In genomic region chr12:53743277-53744129, GRCh38 we compare ENCODE assay signal across 9 cellular contexts. TPM values are rescaled to one million over a fixed set of nuclear protein-coding genes. Genes with fewer than 3 reads are reported as not detected.
DNase-seq lines count a peak whose midpoint lies in the region; ATAC-seq and TF ChIP-seq lines count a peak whose summit lies in the region.
"Had no signal": no experiment of that assay in that cellular context is flagged by ENCODE, and none has a peak within 500 bp of the region (broad histone marks: within the 10 kb centered on the region; RNA-seq: fewer than 3 reads in every experiment).

No MANE protein-coding gene starts in this region.

- whole genome bisulfite sequencing in H9 (ENCODE audit: extremely low coverage, insufficient read length, low lambda C conversion rate) = no CpG with 5 or more reads among the region's 15 CpGs
- WGBS in liver = 14% methylated on average over 15 of the region's 15 CpGs

- H4K91ac ChIP-seq in H9 (ENCODE audit: insufficient read length, low read depth, low read length) = no peak overlapping the region

- H4K20me1 ChIP-seq in H9 (ENCODE audit: control insufficient read depth, insufficient read depth, insufficient read length) = peaks cover 2% of the 10 kb centered on the region

- ATAC-seq in HG02840 (IDR thresholded peaks at IDR 0.05; ENCODE audit: low FRiP score, unreplicated experiment) = no peak

- H3K4me3 ChIP-seq in colonic mucosa = no peak overlapping the region
- H3K4me3 ChIP-seq in liver (ENCODE audit: low read depth in 1 of 3, low read length in 3 of 3) = no peak overlapping the region

- H3K9me3 ChIP-seq in H9 (ENCODE audit: control insufficient read depth, low read depth, low read length) (no peaks in the 10 kb centered on the region), colonic mucosa (no peaks in the 10 kb centered on the region), liver (ENCODE audit: control insufficient read depth in 4 of 4, low read length in 3 of 4) (no peaks in the 10 kb centered on the region)

- H3K4ac ChIP-seq in H9 (ENCODE audit: low read depth, low read length) = no peak overlapping the region

- no peak overlapping the region for H3K14ac ChIP-seq in H9 (ENCODE audit: insufficient read depth, low read length)

- no peak overlapping the region for H2BK20ac ChIP-seq in H9 (ENCODE audit: low read depth, low read length, poor library complexity, severe bottlenecking)

- DNase-seq in H9 = peak; percentile 82
- peak; percentile 77 for DNase-seq in NCI-H2196 (lab: John Stamatoyannopoulos, UW; ENCODE audit: unreplicated experiment)
- DNase-seq in activated CD4-positive, CD25-positive, alpha-beta regulatory T cell treated with anti-CD3 and anti-CD28 coated beads, Interleukin-2, amount 50 U/mL, for 72 hours = peak; percentile 51
- DNase-seq in colonic mucosa = peak; percentile 63
- peak; percentile 25 for DNase-seq in stimulated activated CD8-positive, alpha-beta memory T cell treated with anti-CD3 and anti-CD28 coated beads, Interleukin-12 subunit alpha, Interleukin-12 subunit beta, amount 100 ng/mL, for 4 hours (ENCODE audit: low read depth)

- no peak overlapping the region for H3K56ac ChIP-seq in H9 (ENCODE audit: insufficient read length, low read depth, low read length)

- 0 out of 5 replicates have a peak overlapping the region, but pooled peaks of 1 of the 2 experiments have one; percentile 24 for H3K4me3 Mint-ChIP-seq in H9

- TF ChIP-seq CTCF in C4-2B (conservative IDR thresholded peaks at IDR 0.05) (peak; percentile 96), H9 (conservative IDR thresholded peaks at IDR 0.05) (peak; percentile 90), colonic mucosa (IDR thresholded peaks at IDR 0.05) (peak; percentile 93), liver (IDR thresholded peaks at IDR 0.05; ENCODE audit: low read depth, low read length, missing input control) (peak; percentile 85)

- no peaks in the 10 kb centered on the region for H3K9me3 Mint-ChIP-seq in H9

- H3K4me1 ChIP-seq in H9 (ENCODE audit: insufficient read depth, low read length) = no peaks in the 10 kb centered on the region; the same call in 1 of the 2 replicates
- H3K4me1 ChIP-seq in colonic mucosa = peaks cover 2% of the 10 kb centered on the region
- H3K4me1 ChIP-seq in liver (ENCODE audit: control insufficient read depth in 4 of 4, insufficient read depth in 4 of 4, low read length in 3 of 4) = peaks cover 2 to 10% (median 7%) of the 10 kb centered on the region in 4 donors

- H3K18ac ChIP-seq in H9 (ENCODE audit: insufficient read length, low read depth, low read length) = no peak overlapping the region

- H2BK5ac ChIP-seq in H9 (ENCODE audit: insufficient read length, low read length) = no peak overlapping the region

- H2AFZ ChIP-seq in H9 (ENCODE audit: low read length) = no peak overlapping the region

- peaks cover 15% of the 10 kb centered on the region for H3K23me2 ChIP-seq in H9 (ENCODE audit: insufficient read length, low read depth, low read length, poor library complexity, severe bottlenecking)

- H3K27me3 Mint-ChIP-seq in H9 (ENCODE audit: low read depth) = no peaks in the 10 kb centered on the region; the same call in none of the 2 replicates

- H2AK5ac ChIP-seq in H9 (ENCODE audit: insufficient read length, low read length) = no peak overlapping the region

- H4K5ac ChIP-seq in H9 (ENCODE audit: insufficient read length, low read depth, low read length) = no peak overlapping the region

- H3K27ac ChIP-seq in C4-2B (no peak overlapping the region), H9 (ENCODE audit: insufficient read length, low read depth, low read length) (no peak overlapping the region), colonic mucosa (no peak overlapping the region), liver (ENCODE audit: low read depth in 1 of 2, low read length in 2 of 2) (no peak overlapping the region)

- H3K36me3 ChIP-seq in colonic mucosa = no peaks in the 10 kb centered on the region
- no peaks in the 10 kb centered on the region for H3K36me3 ChIP-seq in liver (ENCODE audit: control insufficient read depth in 4 of 4, insufficient read depth in 3 of 4, low read depth in 1 of 4, low read length in 3 of 4)

- H3K9ac ChIP-seq in H9 (ENCODE audit: extremely low read depth, insufficient read length, low read length) (no peak overlapping the region), colonic mucosa (ENCODE audit: low read depth in 2 of 2, low read length in 2 of 2) (no peak overlapping the region), liver (ENCODE audit: low read depth in 1 of 2, low read length in 2 of 2) (no peak overlapping the region)

- no peak overlapping the region for H3K27ac Mint-ChIP-seq in H9

- H3K4me2 ChIP-seq in H9 (ENCODE audit: insufficient read depth, insufficient read length, low read length) = peak overlapping the region; percentile 9

- intact Hi-C loops in colonic mucosa (cut with DNase I) = loop anchor here (2.0 kb wide), 1 partner anchor 41 kb away; no protein-coding TSS in a partner anchor

- H3K23ac ChIP-seq in H9 (ENCODE audit: insufficient read length, low read depth, low read length) = no peak overlapping the region

- no peak overlapping the region for H3T11ph ChIP-seq in H9 (ENCODE audit: low read length)

- TF ChIP-seq RAD21 in liver (IDR thresholded peaks at IDR 0.05) = peak; percentile 76 to 87

- H3K79me1 ChIP-seq in H9 (ENCODE audit: insufficient read depth, low read depth, low read length, poor library complexity, severe bottlenecking) = no peaks in the 10 kb centered on the region

- H3K79me2 ChIP-seq in H9 (ENCODE audit: insufficient read depth, low read length) = no peaks in the 10 kb centered on the region

- no peak overlapping the region for H4K8ac ChIP-seq in H9 (replicated peaks; ENCODE audit: insufficient read length, low read depth, low read length)

- H3K27me3 ChIP-seq in H9 (ENCODE audit: insufficient read depth, low read length) (peaks cover 34% of the 10 kb centered on the region; the same call in 1 of the 2 replicates), colonic mucosa (peaks cover 48% of the 10 kb centered on the region), liver (ENCODE audit: control insufficient read depth in 4 of 4, insufficient read depth in 4 of 4, low read length in 3 of 4) (peaks cover 0 to 32% (median 9%) of the 10 kb centered on the region in 4 donors)

- H2BK12ac ChIP-seq in H9 (ENCODE audit: insufficient read length, low read depth, low read length) = no peak overlapping the region

- no peak overlapping the region for H2BK120ac ChIP-seq in H9 (ENCODE audit: low read depth, low read length, poor library complexity, severe bottlenecking)

- no peaks in the 10 kb centered on the region for H3K36me3 Mint-ChIP-seq in H9 (ENCODE audit: insufficient read depth in 1 of 3, low read depth in 3 of 3)

- H3K4me1 Mint-ChIP-seq in H9 = peaks cover 16 to 19% of the 10 kb centered on the region in 2 experiments

- no peak overlapping the region for H2BK15ac ChIP-seq in H9 (ENCODE audit: low read depth, low read length)

TF ChIP-seq in liver, 16 proteins besides CTCF, POLR2A, EP300 and RAD21:
- TF ChIP-seq ZBTB33 (IDR thresholded peaks at IDR 0.05) = no peak
- no peak for TF ChIP-seq HNF4A (conservative IDR thresholded peaks at IDR 0.05)
- no peak for TF ChIP-seq JUND (IDR thresholded peaks at IDR 0.05)
- TF ChIP-seq RXRA (IDR thresholded peaks at IDR 0.05) = no peak
- no peak for TF ChIP-seq YY1 (IDR thresholded peaks at IDR 0.05)
- no peak for TF ChIP-seq GABPA (IDR thresholded peaks at IDR 0.05 in 1 of 2, conservative IDR thresholded peaks at IDR 0.05 in 1 of 2)
- TF ChIP-seq REST (IDR thresholded peaks at IDR 0.05) = no peak
- TF ChIP-seq SP1 (IDR thresholded peaks at IDR 0.05) = no peak

RNA-seq across cellular contexts. Expression of gene CISTR, which starts 8.3 kb away (rescaled TPM):
- total RNA-seq in H9 (2021) (not detected in 2 replicates), colonic mucosa (not detected), liver (not detected)
- polyA plus RNA-seq in liver = not detected
- total RNA-seq: temporal lobe had no signal

RNA-seq across cellular contexts. Expression of gene CALCOCO1, which starts 16.3 kb away (rescaled TPM):
- total RNA-seq in H9 (2021) = 21.5 and 22.3 TPM in 2 replicates
- 10 to 100 TPM; 36.0 to 64.5 TPM for total RNA-seq in colonic mucosa
- total RNA-seq in liver = 10 to 100 TPM; 61.2 to 67.4 TPM
- 10 to 100 TPM; 24.4 to 25.2 TPM for polyA plus RNA-seq in liver

Comparison
In these comparisons a context has a peak if more than half of its experiments do, and no peak if none do; other contexts are left out.
1. DNase-seq: peak in every context shown above with its lines; median percentile 82 in H9; 77 in NCI-H2196; 63 in colonic mucosa; 51 in activated CD4-positive, CD25-positive, alpha-beta regulatory T cell treated with anti-CD3 and anti-CD28 coated beads, Interleukin-2, amount 50 U/mL, for 72 hours; 25 in stimulated activated CD8-positive, alpha-beta memory T cell treated with anti-CD3 and anti-CD28 coated beads, Interleukin-12 subunit alpha, Interleukin-12 subunit beta, amount 100 ng/mL, for 4 hours.